22 cellular contexts compared by ENCODE assay signal in the genomic region with DNA sequence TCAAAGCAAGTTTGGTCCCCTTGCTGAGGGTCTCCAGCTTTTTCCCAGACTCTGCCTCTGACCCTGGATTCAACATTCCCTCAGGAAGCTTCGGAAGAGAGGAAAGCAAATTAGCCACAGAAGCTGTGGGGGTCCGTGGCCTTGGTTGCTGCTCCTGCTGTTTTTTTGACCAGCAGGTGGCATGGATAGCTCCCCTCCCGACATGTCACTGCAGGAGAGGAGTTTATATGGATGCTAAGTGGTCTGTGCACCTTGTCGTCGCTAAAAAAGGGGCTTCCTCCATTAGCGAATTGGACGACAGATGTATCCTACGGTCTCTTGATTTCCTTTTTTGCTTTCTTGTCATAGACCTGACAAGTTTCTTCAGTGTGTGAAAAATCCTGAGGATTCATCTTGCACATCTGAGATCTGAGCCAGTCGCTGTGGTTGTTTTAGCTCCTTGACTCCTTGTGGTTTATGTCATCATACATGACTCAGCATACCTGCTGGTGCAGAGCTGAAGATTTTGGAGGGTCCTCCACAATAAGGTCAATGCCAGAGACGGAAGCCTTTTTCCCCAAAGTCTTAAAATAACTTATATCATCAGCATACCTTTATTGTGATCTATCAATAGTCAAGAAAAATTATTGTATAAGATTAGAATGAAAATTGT.
DNase-seq lines count a peak whose midpoint lies in the region; FAIRE-seq and TF ChIP-seq lines count a peak whose summit lies in the region.
"Had no signal": no experiment of that assay in that cellular context is flagged by ENCODE, and none has a peak within 500 bp of the region (broad histone marks: within the 10 kb centered on the region; RNA-seq: fewer than 3 reads in every experiment).

No MANE protein-coding gene starts in this region.

- H3K9me3 ChIP-seq in astrocyte (ENCODE audit: insufficient read depth, low read depth, low read length) = no peaks in the 10 kb centered on the region
- H3K9me3 ChIP-seq: body of pancreas, lower lobe of right lung, stomach had no signal

- H3K27me3 ChIP-seq in astrocyte (ENCODE audit: insufficient read depth, low read length) = no peaks in the 10 kb centered on the region
- H3K27me3 ChIP-seq: body of pancreas, stomach had no signal

- H3K27me3 Mint-ChIP-seq in astrocyte (ENCODE audit: low read depth, unreplicated experiment) (no peaks in the 10 kb centered on the region), type B pancreatic cell (no peaks in the 10 kb centered on the region)
- H3K27me3 Mint-ChIP-seq: activated naive CD4-positive, alpha-beta T cell treated with anti-CD3 and anti-CD28 coated beads, Interleukin-2, amount 50 U/mL, for 24 hours; IgD-negative memory B cell had no signal

- no peak overlapping the region for H3K9ac ChIP-seq in astrocyte (ENCODE audit: low read length)

- no peaks in the 10 kb centered on the region for H3K36me3 ChIP-seq in astrocyte (ENCODE audit: insufficient read depth, low read length)
- H3K36me3 ChIP-seq: lower lobe of right lung, stomach had no signal

- H3K79me2 ChIP-seq in astrocyte (ENCODE audit: insufficient read depth, low read length) = no peaks in the 10 kb centered on the region

- no peaks in the 10 kb centered on the region for H4K20me1 ChIP-seq in astrocyte (ENCODE audit: insufficient read depth, low read length)

- H3K27ac Mint-ChIP-seq in astrocyte (ENCODE audit: unreplicated experiment) (no peak overlapping the region), type B pancreatic cell (no peak overlapping the region)
- H3K27ac Mint-ChIP-seq: activated naive CD4-positive, alpha-beta T cell treated with anti-CD3 and anti-CD28 coated beads, Interleukin-2, amount 50 U/mL, for 24 hours; IgD-negative memory B cell had no signal

- H3K36me3 Mint-ChIP-seq in astrocyte (ENCODE audit: low read depth, unreplicated experiment) (no peaks in the 10 kb centered on the region), type B pancreatic cell (no peaks in the 10 kb centered on the region)

- H3K9me3 Mint-ChIP-seq in astrocyte (ENCODE audit: unreplicated experiment) (no peaks in the 10 kb centered on the region), type B pancreatic cell (no peaks in the 10 kb centered on the region)
- H3K9me3 Mint-ChIP-seq: activated naive CD4-positive, alpha-beta T cell treated with anti-CD3 and anti-CD28 coated beads, Interleukin-2, amount 50 U/mL, for 24 hours; IgD-negative memory B cell had no signal

- no peak for FAIRE-seq in astrocyte (lab: Jason Lieb, UNC)
- FAIRE-seq: islet of Langerhans had no signal

- no peaks in the 10 kb centered on the region for H3K4me1 ChIP-seq in astrocyte (ENCODE audit: insufficient read depth, low read length)
- H3K4me1 ChIP-seq: body of pancreas, lower lobe of right lung, stomach had no signal

- no peak for TF ChIP-seq CTCF in astrocyte (IDR thresholded peaks at IDR 0.05; ENCODE audit: insufficient read depth, low read depth, low read length)
- peak; percentile 7 for TF ChIP-seq CTCF in fibroblast of villous mesenchyme (IDR thresholded peaks at IDR 0.05; ENCODE audit: insufficient read depth, low read depth, low read length)
- TF ChIP-seq CTCF in type B pancreatic cell (conservative IDR thresholded peaks at IDR 0.05) = no peak

- H3K4me3 ChIP-seq in astrocyte (ENCODE audit: insufficient read depth, low read depth, low read length) (no peak overlapping the region), fibroblast of villous mesenchyme (ENCODE audit: low read depth, low read length) (no peak overlapping the region)
- H3K4me3 ChIP-seq: body of pancreas, coronary artery, lower lobe of right lung, stomach had no signal

- H3K4me3 Mint-ChIP-seq in astrocyte (ENCODE audit: unreplicated experiment) = no peak overlapping the region
- H3K4me3 Mint-ChIP-seq in type B pancreatic cell = no peak overlapping the region
- H3K4me3 Mint-ChIP-seq: activated naive CD4-positive, alpha-beta T cell treated with anti-CD3 and anti-CD28 coated beads, Interleukin-2, amount 50 U/mL, for 24 hours; IgD-negative memory B cell had no signal

- peaks cover 2% of the 10 kb centered on the region for H3K4me1 Mint-ChIP-seq in astrocyte (ENCODE audit: low read depth, unreplicated experiment)
- H3K4me1 Mint-ChIP-seq in type B pancreatic cell (ENCODE audit: unreplicated experiment) = no peaks in the 10 kb centered on the region
- H3K4me1 Mint-ChIP-seq: activated naive CD4-positive, alpha-beta T cell treated with anti-CD3 and anti-CD28 coated beads, Interleukin-2, amount 50 U/mL, for 24 hours had no signal

- H3K4me2 ChIP-seq in astrocyte (ENCODE audit: low read length) = no peak overlapping the region

- no peak overlapping the region for H2AFZ ChIP-seq in astrocyte (ENCODE audit: low read depth, low read length)

- no peak overlapping the region for H3K27ac ChIP-seq in astrocyte (ENCODE audit: low read depth, low read length)
- H3K27ac ChIP-seq: body of pancreas, coronary artery, HL-60, lower lobe of right lung, stomach had no signal

- DNase-seq in DMS79 treated with DMSO at 0.1 percent for 48 hours (lab: John Stamatoyannopoulos, UW) = peak; percentile 3
- DNase-seq in H4 (ENCODE audit: low spot score) = peak; percentile 29
- peak; percentile 11 for DNase-seq in astrocyte (ENCODE audit: low read depth)
- DNase-seq in fibroblast of villous mesenchyme (ENCODE audit: low read depth) = no peak
- no peak for DNase-seq in type B pancreatic cell (ENCODE audit: extremely low spot score, unreplicated experiment)
- no peak for DNase-seq in NCI-H1105 treated with DMSO at 0.1 percent for 48 hours (lab: John Stamatoyannopoulos, UW)
- DNase-seq in NCI-H2227 treated with DMSO at 0.1 percent for 48 hours (lab: John Stamatoyannopoulos, UW) = no peak
- DNase-seq: body of pancreas, foreskin fibroblast, hippocampal formation, lower lobe of right lung, NCI-H187, NCI-H446, nucleus accumbens, RPMI8226, stomach, trophoblast cell had no signal

Comparison
In these comparisons a context has a peak if more than half of its experiments do, and no peak if none do; other contexts are left out.
1. DNase-seq: peak in DMS79 treated with DMSO at 0.1 percent for 48 hours (single experiment), H4 (single experiment) and astrocyte (single experiment); none in fibroblast of villous mesenchyme (single experiment), type B pancreatic cell (single experiment), NCI-H1105 treated with DMSO at 0.1 percent for 48 hours (single experiment) and NCI-H2227 treated with DMSO at 0.1 percent for 48 hours (single experiment).